9 cellular contexts compared by ENCODE assay signal in genomic region chr1:229407206-229408026, GRCh38. TPM values are rescaled to one million over a fixed set of nuclear protein-coding genes. Genes with fewer than 3 reads are reported as not detected.
DNase-seq lines count a peak whose midpoint lies in the region; ATAC-seq and TF ChIP-seq lines count a peak whose summit lies in the region.
"Had no signal": no experiment of that assay in that cellular context is flagged by ENCODE, and none has a peak within 500 bp of the region (broad histone marks: within the 10 kb centered on the region; RNA-seq: fewer than 3 reads in every experiment).

No MANE protein-coding gene starts in this region.

- H4K91ac ChIP-seq in trophoblast cell (ENCODE audit: low read depth, low read length), result peak overlapping the region; percentile 70

- H3K4me3 ChIP-seq in esophagus squamous epithelium (peak overlapping the region in 3 of 4 donors; percentile 14 to 58 (median 34)), trophoblast cell (ENCODE audit: low read depth, low read length) (peak overlapping the region; percentile 18), WERI-Rb-1 (ENCODE audit: low read depth, low read length) (no peak overlapping the region)

- TF ChIP-seq POLR2A in esophagus squamous epithelium (IDR thresholded peaks at IDR 0.05), result no peak

- CTCF ChIA-PET in CD4-positive, alpha-beta T cell (lab: Charles Lee), result no interaction called here

- H2BK12ac ChIP-seq in trophoblast cell (ENCODE audit: low read length), result peak overlapping the region; percentile 46

- POLR2A ChIA-PET in CD4-positive, alpha-beta T cell (lab: Charles Lee), result interaction anchor here (1.6 kb wide), 1 partner anchor 65 kb away, joined by 4 read pairs; the partner anchor contains the start of gene CCSAP

- H3K4me3 Mint-ChIP-seq in CD4-positive, alpha-beta T cell, result peak overlapping the region; percentile 62

- H3K9me3 ChIP-seq in CD4-positive, alpha-beta T cell (ENCODE audit: control insufficient read depth, low read length), result no peaks in the 10 kb centered on the region
- H3K9me3 ChIP-seq in esophagus squamous epithelium (no peaks in the 10 kb centered on the region), trophoblast cell (ENCODE audit: insufficient read depth, low read depth, low read length) (no peaks in the 10 kb centered on the region), WERI-Rb-1 (ENCODE audit: severe bottlenecking) (no peaks in the 10 kb centered on the region)

- H3K36me3 Mint-ChIP-seq in CD4-positive, alpha-beta T cell (ENCODE audit: low read depth), result no peaks in the 10 kb centered on the region

- no peaks in the 10 kb centered on the region for H3K36me3 ChIP-seq in esophagus squamous epithelium
- no peaks in the 10 kb centered on the region for H3K36me3 ChIP-seq in trophoblast cell (ENCODE audit: control insufficient read depth in 1 of 2, insufficient read depth in 2 of 2, low read length in 2 of 2)
- H3K36me3 ChIP-seq in WERI-Rb-1, result no peaks in the 10 kb centered on the region

- H3K9me3 Mint-ChIP-seq in CD4-positive, alpha-beta T cell, result no peaks in the 10 kb centered on the region

- no peak for DNase-seq in CD4-positive, alpha-beta T cell
- DNase-seq in NCI-H69 (lab: John Stamatoyannopoulos, UW) (peak; percentile 11), esophagus squamous epithelium (lab: John Stamatoyannopoulos, UW) (no peak), trophoblast cell (peak; percentile 58 to 71), DMS53 (lab: John Stamatoyannopoulos, UW) (no peak), WERI-Rb-1 (no peak), NCI-H2107 treated with DMSO at 0.1 percent for 48 hours (lab: John Stamatoyannopoulos, UW; ENCODE audit: unreplicated experiment) (no peak), HCEC 1CT (no peak)
- DNase-seq: NCI-H187 had no signal

- no peak overlapping the region for H3K9ac ChIP-seq in trophoblast cell (ENCODE audit: low read length)

- no peak for ATAC-seq in CD4-positive, alpha-beta T cell (ENCODE audit: poor library complexity)

- peak overlapping the region; percentile 22 for H3K18ac ChIP-seq in trophoblast cell (ENCODE audit: low read length)

- no peaks in the 10 kb centered on the region for H3K79me2 ChIP-seq in trophoblast cell (ENCODE audit: control insufficient read depth, insufficient read depth, low read length, poor library complexity)

- no peak overlapping the region for H3K27ac Mint-ChIP-seq in CD4-positive, alpha-beta T cell

- H2BK5ac ChIP-seq in trophoblast cell (ENCODE audit: low read depth, low read length, poor library complexity), result no peak overlapping the region

- peak overlapping the region; percentile 64 for H3K14ac ChIP-seq in trophoblast cell (ENCODE audit: low read length)

- peak overlapping the region; percentile 80 for H3K4me2 ChIP-seq in trophoblast cell (ENCODE audit: low read length)

- H2AFZ ChIP-seq in trophoblast cell (ENCODE audit: insufficient read depth, low read length, poor library complexity), result peak overlapping the region; percentile 30

- peak overlapping the region; percentile 11 for H2AK5ac ChIP-seq in trophoblast cell (ENCODE audit: low read length)

- H3K27me3 Mint-ChIP-seq in CD4-positive, alpha-beta T cell, result peaks cover 79% of the 10 kb centered on the region

- TF ChIP-seq CTCF in CD4-positive, alpha-beta T cell (IDR thresholded peaks at IDR 0.05), result no peak
- TF ChIP-seq CTCF in esophagus squamous epithelium (IDR thresholded peaks at IDR 0.05) (no peak), WERI-Rb-1 (IDR thresholded peaks at IDR 0.05; ENCODE audit: low read depth, low read length) (no peak)

- H2BK120ac ChIP-seq in trophoblast cell (ENCODE audit: insufficient read depth, low read length, poor library complexity), result peak overlapping the region; percentile 26

- peak overlapping the region; percentile 47 for H3K4ac ChIP-seq in trophoblast cell (ENCODE audit: low read depth, low read length)

- 1 to 6% methylated on average over 14 of the region's 68 CpGs for WGBS in esophagus squamous epithelium, 2 donors
- no CpG with 5 or more reads among the region's 68 CpGs for WGBS in trophoblast cell (ENCODE audit: extremely low coverage, insufficient coverage, insufficient read length)

- peaks cover 19 to 48% (median 25%) of the 10 kb centered on the region in 3 donors for H3K4me1 ChIP-seq in esophagus squamous epithelium
- peaks cover 43 to 48% of the 10 kb centered on the region in 2 experiments for H3K4me1 ChIP-seq in trophoblast cell (ENCODE audit: control insufficient read depth in 1 of 2, insufficient read depth in 2 of 2, low read length in 2 of 2)

- intact Hi-C loops in CD4-positive, alpha-beta T cell (cut with DNase I, micrococcal nuclease), result no loop called here
- intact Hi-C loops in esophagus squamous epithelium (cut with DNase I), result no loop called here

- H3K27me3 ChIP-seq in CD4-positive, alpha-beta T cell (ENCODE audit: control insufficient read depth, insufficient read depth, low read length), result peaks cover 54% of the 10 kb centered on the region
- H3K27me3 ChIP-seq in esophagus squamous epithelium (peaks cover 6 to 87% (median 13%) of the 10 kb centered on the region in 4 donors), trophoblast cell (ENCODE audit: insufficient read depth, low read length) (no peaks in the 10 kb centered on the region), WERI-Rb-1 (ENCODE audit: insufficient read depth, low read depth, severe bottlenecking) (no peaks in the 10 kb centered on the region)

- H4K8ac ChIP-seq in trophoblast cell (ENCODE audit: low read depth, low read length), result peak overlapping the region; percentile 54

- no peak overlapping the region for H3K23ac ChIP-seq in trophoblast cell (ENCODE audit: low read length)

- peaks cover 28% of the 10 kb centered on the region for H3K79me1 ChIP-seq in trophoblast cell (ENCODE audit: low read length)

- H4K12ac ChIP-seq in trophoblast cell (ENCODE audit: low read depth, low read length), result peak overlapping the region; percentile 34

- peaks cover 11% of the 10 kb centered on the region for H3K4me1 Mint-ChIP-seq in CD4-positive, alpha-beta T cell (ENCODE audit: low read depth)

- H3K27ac ChIP-seq in CD4-positive, alpha-beta T cell (ENCODE audit: low read depth, low read length), result no peak overlapping the region
- no peak overlapping the region for H3K27ac ChIP-seq in esophagus squamous epithelium
- H3K27ac ChIP-seq in trophoblast cell (ENCODE audit: low read depth, low read length), result no peak overlapping the region
- H3K27ac ChIP-seq in WERI-Rb-1, result no peak overlapping the region

RNA-seq across cellular contexts. Expression of gene ACTA1, which starts 26.5 kb away (rescaled TPM):
- total RNA-seq in CD4-positive, alpha-beta T cell, result not detected
- total RNA-seq in esophagus squamous epithelium, result under 1 TPM in 3 of 4 donors, not detected in 1; 0.19 to 0.75 (median 0.26) TPM
- 51.4 and 63.6 TPM in 2 replicates for polyA plus RNA-seq in trophoblast cell (2013)

Comparison
In these comparisons a context has a peak if more than half of its experiments do, and no peak if none do; other contexts are left out.
1. DNase-seq: peak in NCI-H69 (single experiment) and trophoblast cell (2 of 2); none in CD4-positive, alpha-beta T cell (0 of 10), esophagus squamous epithelium (single experiment), DMS53 (single experiment), WERI-Rb-1 (single experiment), NCI-H2107 treated with DMSO at 0.1 percent for 48 hours (single experiment) and HCEC 1CT (single experiment).